ENCODE assay signal across 23 cellular contexts in genomic region chr1:207060596-207060995, GRCh38. TPM values are rescaled to one million over a fixed set of nuclear protein-coding genes. Genes with fewer than 3 reads are reported as not detected.
A peak's percentile ranks its signal among the peaks of the same experiment; 100 is the strongest.
DNase-seq lines count a peak whose midpoint lies in the region; ATAC-seq, FAIRE-seq and TF ChIP-seq lines count a peak whose summit lies in the region.
"Had no signal": no experiment of that assay in that cellular context is flagged by ENCODE, and none has a peak within 500 bp of the region (broad histone marks: within the 10 kb centered on the region; RNA-seq: fewer than 3 reads in every experiment).

No MANE protein-coding gene starts in this region.

- DNase-seq in GM12878 (ENCODE audit: low read depth, low spot score) (no peak), gastrocnemius medialis (no peak), occipital lobe (lab: John Stamatoyannopoulos, UW) (no peak), Kasumi-1 (lab: John Stamatoyannopoulos, UW) (no peak), suprapubic skin (ENCODE audit: low spot score in 2 of 2) (no peak)
- DNase-seq: AML-193; Caco-2; CD4-positive, alpha-beta T cell; GM23248; HCEC 1CT; HFFc6; IMR-90 had no signal

- TF ChIP-seq POLR2A in GM12878 (IDR thresholded peaks at IDR 0.05; ENCODE audit: low read depth, low read length) (no peak), gastrocnemius medialis (IDR thresholded peaks at IDR 0.05) (no peak), suprapubic skin (IDR thresholded peaks at IDR 0.05) (no peak)

- SMC1A ChIA-PET in GM12878 (lab: Charles Lee; ENCODE audit: uncharacterized antibody, unreplicated experiment): interaction anchor here (1.0 to 1.2 kb wide), 3 partner anchors 9 to 86 kb away, joined by 3 read pairs; no protein-coding TSS in a partner anchor

- no peak for TF ChIP-seq EP300 in GM12878 (IDR thresholded peaks at IDR 0.05; ENCODE audit: borderline replicate concordance in 1 of 2, control insufficient read depth in 1 of 2, low read depth in 2 of 2, low read length in 2 of 2)
- no peak for TF ChIP-seq EP300 in suprapubic skin (IDR thresholded peaks at IDR 0.05)

- H3K4me1 ChIP-seq in GM12878 (ENCODE audit: control insufficient read depth, insufficient read depth, low read length) (no peaks in the 10 kb centered on the region), endocrine pancreas (ENCODE audit: control insufficient read depth, insufficient read depth, low read length) (peaks cover 9% of the 10 kb centered on the region), gastrocnemius medialis (peaks cover 31 to 57% of the 10 kb centered on the region in 2 donors), suprapubic skin (no peaks in the 10 kb centered on the region)
- H3K4me1 ChIP-seq: A549, Caco-2 had no signal

- H3K27ac ChIP-seq in GM12878 (ENCODE audit: control insufficient read depth, insufficient read depth) (no peak overlapping the region), gastrocnemius medialis (peak overlapping the region; percentile 93 to 95 (median 94)), suprapubic skin (no peak overlapping the region)
- H3K27ac ChIP-seq: A549, C4-2B, GM23248, HL-60 had no signal

- H3K4me3 ChIP-seq in GM12878 (no peak overlapping the region), endocrine pancreas (ENCODE audit: control insufficient read depth, insufficient read depth, low read length) (no peak overlapping the region), gastrocnemius medialis (no peak overlapping the region), suprapubic skin (no peak overlapping the region)
- H3K4me3 ChIP-seq: A549, GM23248 had no signal

- H2AFZ ChIP-seq in GM12878 (ENCODE audit: control insufficient read depth, low read depth, low read length): no peak overlapping the region
- H2AFZ ChIP-seq: GM23248 had no signal

- in situ Hi-C loops in GM12878 (cut with MboI) (no loop called here), gastrocnemius medialis (cut with MboI; ENCODE audit: low sequenced_read_pairs in 4 of 4) (loop anchor here in 2 of 4 donors (25.0 kb wide), 2 partner anchors 423 to 727 kb away; partner anchors contain the start of gene DYRK3 (in 1 of the 2))

- H3K9me3 ChIP-seq in GM12878 (replicated peaks; ENCODE audit: control insufficient read depth, insufficient read depth, low read length) (no peaks in the 10 kb centered on the region), endocrine pancreas (ENCODE audit: control insufficient read depth, low read length) (no peaks in the 10 kb centered on the region), gastrocnemius medialis (no peaks in the 10 kb centered on the region), suprapubic skin (no peaks in the 10 kb centered on the region)
- H3K9me3 ChIP-seq: A549, Caco-2 had no signal

- CTCF ChIA-PET in GM12878 (lab: Yijun Ruan, JAX): interaction anchor here (0.9 to 3.7 kb wide), 4 partner anchors 8 to 15 kb away, joined by 3 to 15 read pairs (median 4); no protein-coding TSS in a partner anchor

- ATAC-seq in GM12878: no peak
- no peak for ATAC-seq in gastrocnemius medialis
- ATAC-seq: A549 had no signal

- no peaks in the 10 kb centered on the region for H3K36me3 ChIP-seq in GM12878 (ENCODE audit: control insufficient read depth in 2 of 2, insufficient read depth in 2 of 2, low read length in 1 of 2)
- H3K36me3 ChIP-seq in endocrine pancreas (ENCODE audit: control insufficient read depth, insufficient read depth, low read length): peaks cover 20% of the 10 kb centered on the region
- peaks cover 0 to 28% of the 10 kb centered on the region in 2 donors for H3K36me3 ChIP-seq in gastrocnemius medialis
- H3K36me3 ChIP-seq in suprapubic skin: peaks cover 46% of the 10 kb centered on the region

- H3K9ac ChIP-seq in GM12878 (ENCODE audit: control insufficient read depth, insufficient read depth, low read length): no peak overlapping the region
- H3K9ac ChIP-seq in endocrine pancreas (ENCODE audit: control insufficient read depth, insufficient read depth, low read length): peak overlapping the region; percentile 4
- H3K9ac ChIP-seq: GM23248 had no signal

- no peak for TF ChIP-seq CTCF in GM12878 (IDR thresholded peaks at IDR 0.05 in 2 of 3, conservative IDR thresholded peaks at IDR 0.05 in 1 of 3; ENCODE audit: control insufficient read depth in 2 of 3, extremely low read depth in 1 of 3, insufficient read depth in 1 of 3, low read depth in 3 of 3, low read length in 3 of 3)
- no peak for TF ChIP-seq CTCF in gastrocnemius medialis (IDR thresholded peaks at IDR 0.05 in 4 of 5, conservative IDR thresholded peaks at IDR 0.05 in 1 of 5)
- no peak for TF ChIP-seq CTCF in suprapubic skin (IDR thresholded peaks at IDR 0.05)

- POLR2A ChIA-PET in GM12878 (lab: Charles Lee): no interaction called here

- 68% methylated on average over 3 of the region's 3 CpGs for WGBS in GM12878 (ENCODE audit: insufficient coverage, insufficient replicate concordance, low lambda C conversion rate, missing lambda C conversion rate)
- 59% methylated on average over 3 of the region's 3 CpGs for WGBS in suprapubic skin

- RAD21 ChIA-PET in GM12878 (lab: Charles Lee; ENCODE audit: unreplicated experiment): no interaction called here

- intact Hi-C loops in GM12878 (cut with micrococcal nuclease; ENCODE audit: unreplicated experiment): no loop called here
- intact Hi-C loops in gastrocnemius medialis (cut with DNase I; ENCODE audit: low total_unique reads): no loop called here

- BruUV-seq in GM12878 (replicated peaks; lab: Mats Ljungman, UMichigan): no TSS peak

- no peaks in the 10 kb centered on the region for H4K20me1 ChIP-seq in GM12878 (ENCODE audit: control insufficient read depth, insufficient read depth)

- no peaks in the 10 kb centered on the region for H3K27me3 ChIP-seq in GM12878 (replicated peaks in 1 of 2; ENCODE audit: control insufficient read depth in 2 of 2, insufficient read depth in 2 of 2, low read length in 1 of 2)
- no peaks in the 10 kb centered on the region for H3K27me3 ChIP-seq in endocrine pancreas (ENCODE audit: control insufficient read depth, insufficient read depth, low read length)
- no peaks in the 10 kb centered on the region for H3K27me3 ChIP-seq in gastrocnemius medialis
- H3K27me3 ChIP-seq in suprapubic skin: no peaks in the 10 kb centered on the region

- FAIRE-seq in GM12878 (lab: Jason Lieb, UNC): no peak
- FAIRE-seq: A549, D721Med, G401.6, GM12892, GM18507, H54 had no signal

- no peak for TF ChIP-seq RAD21 in GM12878 (IDR thresholded peaks at IDR 0.05; ENCODE audit: insufficient read depth, low read depth, low read length)

- no peaks in the 10 kb centered on the region for H3K79me2 ChIP-seq in GM12878 (ENCODE audit: control insufficient read depth, insufficient read depth, low read length)

- no peak overlapping the region for H3K4me2 ChIP-seq in GM12878 (ENCODE audit: control insufficient read depth, insufficient read depth)
- H3K4me2 ChIP-seq: A549 had no signal

RNA-seq across cellular contexts. Expression of gene PFKFB2, which starts 7.5 kb away (rescaled TPM):
- 4.6 and 8.9 TPM in 2 replicates for total RNA-seq in GM12878 (2013; cell fraction: nucleolus; rRNA removed)
- total RNA-seq in GM12878 (2014; rRNA removed): 1.1 and 1.2 TPM in 2 replicates
- 1.1 and 1.3 TPM in 2 replicates for total RNA-seq in GM12878 (2014; rRNA removed; fragmentation: Illumina TruSeq; extraction: Trizol)
- 0.95 and 1.9 TPM in 2 replicates for total RNA-seq in GM12878 (2021)
- 1.0 TPM for polyA plus RNA-seq in GM12878 (2011; ENCODE audit: low read depth)
- polyA plus RNA-seq in GM12878 (2011; rRNA removed): 1.3 and 1.6 TPM in 2 replicates
- 0.79 and 0.99 TPM in 2 replicates for polyA plus RNA-seq in GM12878 (2011; cell fraction: cytosol; rRNA removed)
- polyA plus RNA-seq in GM12878 (2011; cell fraction: nucleus; rRNA removed): 2.4 TPM in 2 replicates
- 1.3 and 1.4 TPM in 2 replicates for polyA plus RNA-seq in GM12878 (2012)
- polyA plus RNA-seq in GM12878 (2014; fragmentation: Illumina TruSeq; extraction: Trizol): 0.62 and 1.1 TPM in 2 replicates
- polyA plus RNA-seq in GM12878 (2014; fragmentation: Nextera tagmentation; extraction: Ambion mirVana): under 1 TPM; 0.40 to 0.47 TPM
- 0.44 and 1.2 TPM in 2 replicates for polyA plus RNA-seq in GM12878 (2014; rRNA removed)
- under 1 TPM; 0.43 to 0.63 TPM for polyA plus RNA-seq in GM12878 (2016; fragmentation: Nextera tagmentation; extraction: Ambion mirVana)
- 2.1 TPM in 2 replicates for polyA minus RNA-seq in GM12878 (2011; rRNA and poly(A)+ RNA removed)
- 2.1 and 2.2 TPM in 2 replicates for polyA minus RNA-seq in GM12878 (2011; cell fraction: cytosol; rRNA and poly(A)+ RNA removed)
- 0.77 and 0.97 TPM in 2 replicates for polyA minus RNA-seq in GM12878 (2011; cell fraction: nucleus; rRNA and poly(A)+ RNA removed)
- 10 to 100 TPM; 35.5 to 40.3 (median 37.6) TPM for total RNA-seq in gastrocnemius medialis
- total RNA-seq in occipital lobe: 13.6 TPM
- 10 to 100 TPM; 11.8 to 33.1 (median 17.1) TPM for total RNA-seq in suprapubic skin

RNA-seq across cellular contexts. Expression of gene YOD1, which starts 9.6 kb away (rescaled TPM):
- total RNA-seq in GM12878 (2013; cell fraction: nucleolus; rRNA removed): 12.7 and 12.8 TPM in 2 replicates
- total RNA-seq in GM12878 (2014; rRNA removed): 7.7 and 9.5 TPM in 2 replicates
- total RNA-seq in GM12878 (2014; rRNA removed; fragmentation: Illumina TruSeq; extraction: Trizol): 7.9 TPM in 2 replicates
- total RNA-seq in GM12878 (2021): 6.9 and 7.1 TPM in 2 replicates
- 2.5 TPM for polyA plus RNA-seq in GM12878 (2011; ENCODE audit: low read depth)
- 4.4 and 5.6 TPM in 2 replicates for polyA plus RNA-seq in GM12878 (2011; rRNA removed)
- polyA plus RNA-seq in GM12878 (2011; cell fraction: cytosol; rRNA removed): 1.4 and 1.9 TPM in 2 replicates
- polyA plus RNA-seq in GM12878 (2011; cell fraction: nucleus; rRNA removed): 3.7 TPM in 2 replicates
- 3.5 and 5.0 TPM in 2 replicates for polyA plus RNA-seq in GM12878 (2012)
- 6.6 and 7.9 TPM in 2 replicates for polyA plus RNA-seq in GM12878 (2014; fragmentation: Illumina TruSeq; extraction: Trizol)
- polyA plus RNA-seq in GM12878 (2014; fragmentation: Nextera tagmentation; extraction: Ambion mirVana): 1 to 10 TPM; 2.1 to 2.2 TPM
- polyA plus RNA-seq in GM12878 (2014; rRNA removed): 3.3 and 4.0 TPM in 2 replicates
- 1 to 10 TPM; 4.9 to 5.1 TPM for polyA plus RNA-seq in GM12878 (2016; fragmentation: Nextera tagmentation; extraction: Ambion mirVana)
- 2.7 and 4.6 TPM in 2 replicates for polyA minus RNA-seq in GM12878 (2011; rRNA and poly(A)+ RNA removed)
- polyA minus RNA-seq in GM12878 (2011; cell fraction: cytosol; rRNA and poly(A)+ RNA removed): 1.3 and 2.2 TPM in 2 replicates
- polyA minus RNA-seq in GM12878 (2011; cell fraction: nucleus; rRNA and poly(A)+ RNA removed): 9.3 and 11.5 TPM in 2 replicates
- 1 to 10 TPM; 3.0 to 6.7 (median 6.2) TPM for total RNA-seq in gastrocnemius medialis
- 24.5 TPM for total RNA-seq in occipital lobe
- 10 to 100 TPM; 20.4 to 63.6 (median 42.8) TPM for total RNA-seq in suprapubic skin

RNA-seq across cellular contexts. Expression of gene C1orf116, which starts 28.0 kb away (rescaled TPM):
- total RNA-seq in GM12878 (2013; cell fraction: nucleolus; rRNA removed): not detected in 2 replicates
- total RNA-seq in GM12878 (2014; rRNA removed): not detected in 2 replicates
- not detected in 2 replicates for total RNA-seq in GM12878 (2014; rRNA removed; fragmentation: Illumina TruSeq; extraction: Trizol)
- 0.03 and 0.08 TPM in 2 replicates for total RNA-seq in GM12878 (2021)
- polyA plus RNA-seq in GM12878 (2011; ENCODE audit: low read depth): not detected
- polyA plus RNA-seq in GM12878 (2011; rRNA removed): 0.01 TPM in 1 of 2 replicates, not detected in the other
- polyA plus RNA-seq in GM12878 (2011; cell fraction: cytosol; rRNA removed): 0.01 TPM in 1 of 2 replicates, not detected in the other
- not detected in 2 replicates for polyA plus RNA-seq in GM12878 (2011; cell fraction: nucleus; rRNA removed)
- polyA plus RNA-seq in GM12878 (2012): 0.04 TPM in 1 of 2 replicates, not detected in the other
- polyA plus RNA-seq in GM12878 (2014; fragmentation: Illumina TruSeq; extraction: Trizol): not detected in 2 replicates
- polyA plus RNA-seq in GM12878 (2014; fragmentation: Nextera tagmentation; extraction: Ambion mirVana): not detected
- not detected in 2 replicates for polyA plus RNA-seq in GM12878 (2014; rRNA removed)
- polyA plus RNA-seq in GM12878 (2016; fragmentation: Nextera tagmentation; extraction: Ambion mirVana): not detected
- not detected in 2 replicates for polyA minus RNA-seq in GM12878 (2011; rRNA and poly(A)+ RNA removed)
- not detected in 2 replicates for polyA minus RNA-seq in GM12878 (2011; cell fraction: cytosol; rRNA and poly(A)+ RNA removed)
- polyA minus RNA-seq in GM12878 (2011; cell fraction: nucleus; rRNA and poly(A)+ RNA removed): not detected in 2 replicates
- 1 to 10 TPM in 1 of 4 donors, under 1 TPM in 3; 0.46 to 1.1 (median 0.65) TPM for total RNA-seq in gastrocnemius medialis
- not detected for total RNA-seq in occipital lobe
- 10 to 100 TPM; 40.6 to 95.8 (median 77.6) TPM for total RNA-seq in suprapubic skin
- total RNA-seq: GM23248 had no signal
- polyA plus RNA-seq: BJ, GM23248 had no signal

RNA-seq across cellular contexts. Expression of gene C4BPB, which starts 28.1 kb away (rescaled TPM):
- total RNA-seq in GM12878 (2013; cell fraction: nucleolus; rRNA removed): 0.24 and 0.63 TPM in 2 replicates
- total RNA-seq in GM12878 (2014; rRNA removed) (0.11 TPM in 1 of 2 replicates, not detected in the other), GM12878 (2014; rRNA removed; fragmentation: Illumina TruSeq; extraction: Trizol) (0.31 and 0.46 TPM in 2 replicates), GM12878 (2021) (0.40 and 0.54 TPM in 2 replicates), gastrocnemius medialis (under 1 TPM in 2 of 4 donors, not detected in 2; 0.46 to 0.62 TPM), occipital lobe (not detected), suprapubic skin (1 to 10 TPM in 1 of 4 donors, not detected in 3; 1.5 TPM)
- 0.68 TPM for polyA plus RNA-seq in GM12878 (2011; ENCODE audit: low read depth)
- polyA plus RNA-seq in GM12878 (2011; rRNA removed) (0.53 and 0.92 TPM in 2 replicates), GM12878 (2014; fragmentation: Illumina TruSeq; extraction: Trizol) (0.41 TPM in 1 of 2 replicates, not detected in the other), GM12878 (2014; fragmentation: Nextera tagmentation; extraction: Ambion mirVana) (under 1 TPM; 0.44 to 0.84 TPM), GM12878 (2014; rRNA removed) (0.19 and 1.2 TPM in 2 replicates), GM12878 (2016; fragmentation: Nextera tagmentation; extraction: Ambion mirVana) (under 1 TPM; 0.31 to 0.69 TPM)
- polyA plus RNA-seq in GM12878 (2011; cell fraction: cytosol; rRNA removed): 0.22 and 0.25 TPM in 2 replicates
- polyA plus RNA-seq in GM12878 (2011; cell fraction: nucleus; rRNA removed): 0.98 and 1.5 TPM in 2 replicates
- 0.79 and 0.87 TPM in 2 replicates for polyA plus RNA-seq in GM12878 (2012)
- 0.10 and 1.2 TPM in 2 replicates for polyA minus RNA-seq in GM12878 (2011; rRNA and poly(A)+ RNA removed)
- polyA minus RNA-seq in GM12878 (2011; cell fraction: cytosol; rRNA and poly(A)+ RNA removed): 2.9 and 5.3 TPM in 2 replicates
- 0.29 and 0.60 TPM in 2 replicates for polyA minus RNA-seq in GM12878 (2011; cell fraction: nucleus; rRNA and poly(A)+ RNA removed)
- total RNA-seq: GM23248, HT1080, IMR-90 had no signal
- polyA plus RNA-seq: BJ, GM23248, IMR-90 had no signal

RNA-seq across cellular contexts. Expression of gene C4BPA, which starts 43.4 kb away (rescaled TPM):
- not detected in 2 replicates for total RNA-seq in GM12878 (2013; cell fraction: nucleolus; rRNA removed)
- total RNA-seq in GM12878 (2014; rRNA removed) (not detected in 2 replicates), GM12878 (2014; rRNA removed; fragmentation: Illumina TruSeq; extraction: Trizol) (not detected in 2 replicates), GM12878 (2021) (0.21 and 0.31 TPM in 2 replicates), gastrocnemius medialis (1 to 10 TPM in 1 of 4 donors, under 1 TPM in 1, not detected in 2; 0.81 to 2.8 TPM), occipital lobe (not detected), suprapubic skin (1 to 10 TPM in 1 of 4 donors, not detected in 3; 3.1 TPM)
- polyA plus RNA-seq in GM12878 (2011; ENCODE audit: low read depth): not detected
- polyA plus RNA-seq in GM12878 (2011; rRNA removed) (not detected in 2 replicates), GM12878 (2014; fragmentation: Illumina TruSeq; extraction: Trizol) (not detected in 2 replicates), GM12878 (2014; fragmentation: Nextera tagmentation; extraction: Ambion mirVana) (not detected), GM12878 (2014; rRNA removed) (not detected in 2 replicates), GM12878 (2016; fragmentation: Nextera tagmentation; extraction: Ambion mirVana) (not detected)
- not detected in 2 replicates for polyA plus RNA-seq in GM12878 (2011; cell fraction: cytosol; rRNA removed)
- not detected in 2 replicates for polyA plus RNA-seq in GM12878 (2011; cell fraction: nucleus; rRNA removed)
- not detected in 2 replicates for polyA plus RNA-seq in GM12878 (2012)
- not detected in 2 replicates for polyA minus RNA-seq in GM12878 (2011; rRNA and poly(A)+ RNA removed)
- not detected in 2 replicates for polyA minus RNA-seq in GM12878 (2011; cell fraction: cytosol; rRNA and poly(A)+ RNA removed)
- polyA minus RNA-seq in GM12878 (2011; cell fraction: nucleus; rRNA and poly(A)+ RNA removed): not detected in 2 replicates
- total RNA-seq: CD4-positive, alpha-beta T cell; GM23248; HFFc6; HT1080; IMR-90 had no signal
- polyA plus RNA-seq: BJ, GM23248, IMR-90 had no signal

Comparison
In these comparisons a context has a peak if more than half of its experiments do, and no peak if none do; other contexts are left out.
1. H3K27ac ChIP-seq: peak in gastrocnemius medialis (4 of 4); none in GM12878 (single experiment) and suprapubic skin (single experiment).
2. RNA of gene C1orf116, which starts 28.0 kb away (total RNA-seq): 40.6 to 95.8 TPM in suprapubic skin; 0.46 to 1.1 TPM in gastrocnemius medialis, 0.03 to 0.08 TPM in GM12878 and not detected in occipital lobe (single experiment); every median in the first group is over 10 times any median in the second.